ENCODE assay signal across 7 cellular contexts in the genomic region with DNA sequence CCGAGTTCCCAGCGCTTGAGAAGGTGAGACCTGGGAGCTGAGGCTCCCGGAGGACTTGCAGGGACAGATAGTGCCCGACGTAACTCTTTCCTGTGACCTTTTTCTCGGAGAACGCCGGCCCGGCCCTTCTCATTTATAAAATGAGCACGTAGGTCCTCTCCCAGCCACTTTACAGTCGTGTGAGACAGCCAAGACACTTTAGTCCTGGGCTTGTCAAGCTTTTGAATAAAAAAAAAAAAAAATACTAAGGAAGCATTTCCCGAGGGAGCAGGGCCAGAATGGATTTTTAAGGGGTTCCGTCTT. TPM values are rescaled to one million over a fixed set of nuclear protein-coding genes. Genes with fewer than 3 reads are reported as not detected.
DNase-seq lines count a peak whose midpoint lies in the region; ATAC-seq and TF ChIP-seq lines count a peak whose summit lies in the region.

No MANE protein-coding gene starts in this region.

- H3K9me3 ChIP-seq in subcutaneous abdominal adipose tissue (ENCODE audit: control insufficient read depth in 5 of 5, low read length in 5 of 5) (no peaks in the 10 kb centered on the region), adrenal gland (replicated peaks in 1 of 3) (no peaks in the 10 kb centered on the region)

- no peak for TF ChIP-seq POLR2A in adrenal gland (IDR thresholded peaks at IDR 0.05)

- WGBS in adrenal gland, 4 donors: 3 to 4% (median 3%) methylated on average over 13 of the region's 13 CpGs

- H3K4me1 Mint-ChIP-seq in HFFc6 (ENCODE audit: low read depth) (peaks cover 39% of the 10 kb centered on the region), immature natural killer cell (peaks cover 25 to 41% of the 10 kb centered on the region in 2 donors)
- peaks cover 25% of the 10 kb centered on the region for H3K4me1 Mint-ChIP-seq in activated T-helper 2 cell treated with anti-CD3 and anti-CD28 coated beads, Interferon-gamma antibody, Interleukin-2, Interleukin-4, amounts not matched to agents 10 μg/mL and 5 μg/mL and 100 μg/mL, durations not matched to agents 14 hours and 24 hours and 36 hours (ENCODE audit: low read depth)

- H3K36me3 Mint-ChIP-seq in HFFc6 (ENCODE audit: low read depth) (no peaks in the 10 kb centered on the region), immature natural killer cell (no peaks in the 10 kb centered on the region)
- H3K36me3 Mint-ChIP-seq in activated T-helper 2 cell treated with anti-CD3 and anti-CD28 coated beads, Interferon-gamma antibody, Interleukin-2, Interleukin-4, amounts not matched to agents 10 μg/mL and 5 μg/mL and 100 μg/mL, durations not matched to agents 14 hours and 24 hours and 36 hours (ENCODE audit: low read depth): no peaks in the 10 kb centered on the region

- DNase-seq in HFFc6 (no peak), immature natural killer cell (no peak), adrenal gland (no peak)
- DNase-seq in activated T-helper 2 cell treated with anti-CD3 and anti-CD28 coated beads, Interferon-gamma antibody, Interleukin-2, Interleukin-4, amounts not matched to agents 10 μg/mL and 5 μg/mL and 100 μg/mL, durations not matched to agents 14 hours and 24 hours and 36 hours (ENCODE audit: low spot score): no peak
- DNase-seq in activated CD4-positive, alpha-beta T cell treated with anti-CD3 and anti-CD28 coated beads for 48 hours: no peak

- H3K27ac ChIP-seq in subcutaneous abdominal adipose tissue (ENCODE audit: low read depth, low read length) (peak overlapping the region; percentile 93), adrenal gland (peak overlapping the region in 2 of 5 donors; percentile 52 to 58)

- H3K27me3 ChIP-seq in subcutaneous abdominal adipose tissue (ENCODE audit: control insufficient read depth in 5 of 5, insufficient read depth in 4 of 5, low read length in 5 of 5): no peaks in the 10 kb centered on the region
- H3K27me3 ChIP-seq in adrenal gland: no peaks in the 10 kb centered on the region

- H3K27me3 Mint-ChIP-seq in HFFc6 (ENCODE audit: insufficient read depth) (no peaks in the 10 kb centered on the region), immature natural killer cell (ENCODE audit: low read depth in 3 of 3) (peaks cover 9 to 14% (median 10%) of the 10 kb centered on the region in 3 donors)
- H3K27me3 Mint-ChIP-seq in activated T-helper 2 cell treated with anti-CD3 and anti-CD28 coated beads, Interferon-gamma antibody, Interleukin-2, Interleukin-4, amounts not matched to agents 10 μg/mL and 5 μg/mL and 100 μg/mL, durations not matched to agents 14 hours and 24 hours and 36 hours (ENCODE audit: low read depth): no peaks in the 10 kb centered on the region

- H3K4me3 ChIP-seq in subcutaneous abdominal adipose tissue (ENCODE audit: low read depth in 1 of 5, low read length in 5 of 5) (peak overlapping the region; percentile 61 to 79 (median 75)), adrenal gland (peak overlapping the region in 2 of 4 donors; percentile 42 to 43)

- ATAC-seq in GM19397 (IDR thresholded peaks at IDR 0.05; ENCODE audit: unreplicated experiment): no peak

- H3K27ac Mint-ChIP-seq in HFFc6: peak overlapping the region; percentile 95
- peak overlapping the region; percentile 80 for H3K27ac Mint-ChIP-seq in activated T-helper 2 cell treated with anti-CD3 and anti-CD28 coated beads, Interferon-gamma antibody, Interleukin-2, Interleukin-4, amounts not matched to agents 10 μg/mL and 5 μg/mL and 100 μg/mL, durations not matched to agents 14 hours and 24 hours and 36 hours
- H3K27ac Mint-ChIP-seq in immature natural killer cell: peak overlapping the region; percentile 88 to 97 (median 96)

- no peaks in the 10 kb centered on the region for H3K36me3 ChIP-seq in subcutaneous abdominal adipose tissue (ENCODE audit: control insufficient read depth in 5 of 5, insufficient read depth in 5 of 5, low read length in 5 of 5)
- H3K36me3 ChIP-seq in adrenal gland (replicated peaks in 1 of 2): no peaks in the 10 kb centered on the region

- peak overlapping the region; percentile 95 for H3K4me3 Mint-ChIP-seq in HFFc6
- H3K4me3 Mint-ChIP-seq in activated T-helper 2 cell treated with anti-CD3 and anti-CD28 coated beads, Interferon-gamma antibody, Interleukin-2, Interleukin-4, amounts not matched to agents 10 μg/mL and 5 μg/mL and 100 μg/mL, durations not matched to agents 14 hours and 24 hours and 36 hours (ENCODE audit: low read depth): peak overlapping the region; percentile 91
- peak overlapping the region; percentile 94 to 97 (median 95) for H3K4me3 Mint-ChIP-seq in immature natural killer cell

- no peak for TF ChIP-seq CTCF in HFFc6 (IDR thresholded peaks at IDR 0.05)
- TF ChIP-seq CTCF in adrenal gland (IDR thresholded peaks at IDR 0.05): no peak

- H3K4me1 ChIP-seq in subcutaneous abdominal adipose tissue (ENCODE audit: control insufficient read depth in 5 of 5, insufficient read depth in 5 of 5, low read length in 5 of 5) (peaks cover 8 to 23% (median 17%) of the 10 kb centered on the region in 5 donors), adrenal gland (replicated peaks in 1 of 2) (peaks cover 15 to 34% of the 10 kb centered on the region in 2 donors)

- H3K9me3 Mint-ChIP-seq in HFFc6 (no peaks in the 10 kb centered on the region), immature natural killer cell (no peaks in the 10 kb centered on the region)
- no peaks in the 10 kb centered on the region for H3K9me3 Mint-ChIP-seq in activated T-helper 2 cell treated with anti-CD3 and anti-CD28 coated beads, Interferon-gamma antibody, Interleukin-2, Interleukin-4, amounts not matched to agents 10 μg/mL and 5 μg/mL and 100 μg/mL, durations not matched to agents 14 hours and 24 hours and 36 hours

- intact Hi-C loops in activated T-helper 2 cell treated with anti-CD3 and anti-CD28 coated beads, Interferon-gamma antibody, Interleukin-2, Interleukin-4, amounts not matched to agents 10 μg/mL and 5 μg/mL and 100 μg/mL, durations not matched to agents 14 hours and 24 hours and 36 hours (cut with micrococcal nuclease): loop anchor here (1.0 to 5.0 kb wide), 7 partner anchors 15 to 382 kb away; a partner anchor contains a TSS
- intact Hi-C loops in adrenal gland (cut with DNase I): no loop called here

- H3K9ac ChIP-seq in subcutaneous abdominal adipose tissue (ENCODE audit: low read length in 5 of 5): peak overlapping the region in 4 of 5 donors; percentile 53 to 64 (median 58)

RNA-seq across cellular contexts. Expression of a gene that starts 0.2 kb away (rescaled TPM):
- total RNA-seq in HFFc6 (2021; fragmentation: NEBNext Ultra II Directional; extraction: Animal tissue kit (Norgen Biotek cat#: 25700)): under 1 TPM; 0.37 to 0.73 (median 0.61) TPM
- not detected in 2 replicates for total RNA-seq in activated T-helper 2 cell treated with anti-CD3 and anti-CD28 coated beads, Interferon-gamma antibody, Interleukin-2, Interleukin-4, amounts not matched to agents 10 μg/mL and 5 μg/mL and 100 μg/mL, durations not matched to agents 14 hours and 24 hours and 36 hours
- polyA plus RNA-seq in immature natural killer cell: 1 to 10 TPM in 1 of 3 donors, under 1 TPM in 1, not detected in 1; 0.52 to 2.1 TPM
- 1 to 10 TPM in 7 of 8 donors, under 1 TPM in 1; 0.17 to 9.1 (median 3.4) TPM for total RNA-seq in adrenal gland
- 10 to 100 TPM in 1 of 3 donors, 1 to 10 TPM in 2; 3.2 to 21.3 (median 7.9) TPM for polyA plus RNA-seq in adrenal gland

RNA-seq across cellular contexts. Expression of a gene that starts 0.7 kb away (rescaled TPM):
- total RNA-seq in HFFc6 (2021; fragmentation: NEBNext Ultra II Directional; extraction: Animal tissue kit (Norgen Biotek cat#: 25700)): 100 to 1,000 TPM in 4 of 6 experiments, 10 to 100 TPM in 2; 92.1 to 144 (median 101) TPM
- 9.4 and 13.4 TPM in 2 replicates for total RNA-seq in activated T-helper 2 cell treated with anti-CD3 and anti-CD28 coated beads, Interferon-gamma antibody, Interleukin-2, Interleukin-4, amounts not matched to agents 10 μg/mL and 5 μg/mL and 100 μg/mL, durations not matched to agents 14 hours and 24 hours and 36 hours
- polyA plus RNA-seq in immature natural killer cell (1 to 10 TPM; 1.9 to 6.1 (median 4.2) TPM), adrenal gland (10 to 100 TPM; 41.6 to 64.8 (median 46.5) TPM)
- 100 to 1,000 TPM in 1 of 8 donors, 10 to 100 TPM in 7; 51.1 to 437 (median 77.9) TPM for total RNA-seq in adrenal gland
